Comparison of ENCODE assay signal across 8 cellular contexts in the genomic region with DNA sequence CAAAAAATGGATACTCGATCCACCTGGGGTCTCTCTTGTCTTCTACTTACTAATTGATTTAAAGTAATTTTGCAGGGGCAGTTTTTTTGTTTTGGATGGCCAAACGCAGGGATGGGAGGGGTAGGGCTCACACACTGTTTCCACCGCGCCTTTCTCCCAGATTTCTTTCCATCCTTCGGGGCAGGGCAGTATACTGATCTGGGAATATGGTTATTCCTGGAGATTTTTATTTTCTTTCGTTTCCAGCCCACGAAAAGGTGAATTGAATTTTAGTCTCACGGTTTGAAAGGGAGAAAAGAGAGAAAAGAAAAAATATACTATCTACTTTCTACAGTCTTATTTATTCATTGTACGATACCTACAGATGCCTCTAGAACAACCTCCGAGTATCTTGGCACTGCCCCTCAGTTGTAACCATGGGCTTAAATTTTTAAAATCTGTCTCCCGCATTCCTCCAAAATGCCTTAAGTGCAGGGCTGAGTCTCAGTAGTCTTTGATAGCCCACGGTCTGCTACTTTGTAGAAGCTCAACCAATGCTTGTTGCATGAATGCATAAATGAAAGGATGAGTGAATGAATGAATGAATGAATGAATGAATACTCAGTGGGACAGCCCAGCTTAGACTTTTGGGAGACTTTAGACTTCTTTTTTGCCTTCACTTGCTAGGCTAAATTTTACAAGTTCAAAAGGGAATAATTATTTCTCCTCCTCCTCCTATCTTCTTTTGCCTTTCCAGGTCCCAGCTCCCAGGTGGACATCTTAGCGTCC. TPM values are rescaled to one million over a fixed set of nuclear protein-coding genes. Genes with fewer than 3 reads are reported as not detected.
A peak's percentile ranks its signal among the peaks of the same experiment; 100 is the strongest.
DNase-seq lines count a peak whose midpoint lies in the region; ATAC-seq, FAIRE-seq and TF ChIP-seq lines count a peak whose summit lies in the region.

No MANE protein-coding gene starts in this region.

- CTCF ChIA-PET in AG04449 (lab: Yijun Ruan, JAX) = interaction anchor here (0.7 to 1.3 kb wide), 3 partner anchors 9 to 104 kb away, joined by 3 read pairs; no protein-coding TSS in a partner anchor
- CTCF ChIA-PET in HEK293 (lab: Yijun Ruan, JAX) = interaction anchor here (1.0 kb wide), 1 partner anchor 75 kb away, joined by 4 read pairs; no protein-coding TSS in a partner anchor
- CTCF ChIA-PET in GM12878 (lab: Yijun Ruan, JAX) = interaction anchor here (1.0 to 3.4 kb wide), 4 partner anchors 19 to 104 kb away, joined by 3 to 18 read pairs (median 5); partner anchors contain the start of gene TRIM27

- no peak overlapping the region for H2BK5ac ChIP-seq in mesendoderm (ENCODE audit: low read length)

- H2BK15ac ChIP-seq in mesendoderm (replicated peaks; ENCODE audit: low read depth) = no peak overlapping the region

- no peak for TF ChIP-seq CTCF in AG04449 (IDR thresholded peaks at IDR 0.05; ENCODE audit: insufficient read depth, low read length, missing control alignments)
- no peak for TF ChIP-seq CTCF in HEK293 (tag by site-specific recombination; IDR thresholded peaks at IDR 0.05)
- TF ChIP-seq CTCF in GM12878 (IDR thresholded peaks at IDR 0.05 in 2 of 3, conservative IDR thresholded peaks at IDR 0.05 in 1 of 3; ENCODE audit: control insufficient read depth in 2 of 3, extremely low read depth in 1 of 3, insufficient read depth in 1 of 3, low read depth in 3 of 3, low read length in 3 of 3) = no peak

- in situ Hi-C loops in GM12878 (cut with MboI) = loop anchor here (5.0 kb wide), 2 partner anchors 40 to 105 kb away; no protein-coding TSS in a partner anchor

- ATAC-seq in GM12878 = no peak

- no peak for TF ChIP-seq EP300 in GM12878 (IDR thresholded peaks at IDR 0.05; ENCODE audit: borderline replicate concordance in 1 of 2, control insufficient read depth in 1 of 2, low read depth in 2 of 2, low read length in 2 of 2)

- H3K9me3 ChIP-seq in HEK293 (ENCODE audit: control insufficient read depth, insufficient read depth, low read depth, low read length) (no peaks in the 10 kb centered on the region), GM12878 (replicated peaks; ENCODE audit: control insufficient read depth, insufficient read depth, low read length) (no peaks in the 10 kb centered on the region), small intestine (ENCODE audit: control insufficient read depth, low read depth) (no peaks in the 10 kb centered on the region)

- H3K56ac ChIP-seq in mesendoderm (ENCODE audit: low read length) = no peak overlapping the region

- H3K27me3 ChIP-seq in GM12878 (replicated peaks in 1 of 2; ENCODE audit: control insufficient read depth in 2 of 2, insufficient read depth in 2 of 2, low read length in 1 of 2) (no peaks in the 10 kb centered on the region), mesendoderm (ENCODE audit: insufficient read depth, low read length, poor library complexity) (no peaks in the 10 kb centered on the region), small intestine (ENCODE audit: control insufficient read depth in 2 of 2, insufficient read depth in 2 of 2, low read length in 2 of 2) (no peaks in the 10 kb centered on the region)

- no peaks in the 10 kb centered on the region for H4K20me1 ChIP-seq in GM12878 (ENCODE audit: control insufficient read depth, insufficient read depth)

- H3K4me2 ChIP-seq in GM12878 (ENCODE audit: control insufficient read depth, insufficient read depth) = peak overlapping the region; percentile 98
- peak overlapping the region; percentile 42 for H3K4me2 ChIP-seq in mesendoderm (ENCODE audit: low read length)

- no peak overlapping the region for H4K5ac ChIP-seq in mesendoderm (ENCODE audit: low read length)

- H3K23ac ChIP-seq in mesendoderm (ENCODE audit: low read length) = no peak overlapping the region

- H3K4me1 ChIP-seq in HEK293 (ENCODE audit: control insufficient read depth, insufficient read depth, low read length) (no peaks in the 10 kb centered on the region), GM12878 (ENCODE audit: control insufficient read depth, insufficient read depth, low read length) (no peaks in the 10 kb centered on the region; the same call in 1 of the 2 replicates), mesendoderm (ENCODE audit: control insufficient read depth, low read depth, low read length) (no peaks in the 10 kb centered on the region), small intestine (ENCODE audit: control insufficient read depth in 2 of 2, insufficient read depth in 1 of 2, low read depth in 1 of 2, low read length in 1 of 2) (no peaks in the 10 kb centered on the region)

- no peak for FAIRE-seq in GM12878 (lab: Jason Lieb, UNC)
- FAIRE-seq in small intestine (lab: Jason Lieb, UNC) = no peak

- RAD21 ChIA-PET in GM12878 (lab: Charles Lee; ENCODE audit: unreplicated experiment) = interaction anchor here (1.0 to 2.3 kb wide), 2 partner anchors 18 to 60 kb away, joined by 3 to 12 read pairs; partner anchors contain the start of gene TRIM27

- no peaks in the 10 kb centered on the region for H3K36me3 ChIP-seq in HEK293 (ENCODE audit: control insufficient read depth in 2 of 2, insufficient read depth in 1 of 2, low read length in 2 of 2)
- H3K36me3 ChIP-seq in GM12878 (ENCODE audit: control insufficient read depth in 2 of 2, insufficient read depth in 2 of 2, low read length in 1 of 2) = no peaks in the 10 kb centered on the region
- no peaks in the 10 kb centered on the region for H3K36me3 ChIP-seq in mesendoderm (ENCODE audit: control insufficient read depth, insufficient read depth, low read length)
- no peaks in the 10 kb centered on the region for H3K36me3 ChIP-seq in small intestine (ENCODE audit: control insufficient read depth in 2 of 2, insufficient read depth in 2 of 2, low read length in 2 of 2)

- peak overlapping the region; percentile 25 for H2AFZ ChIP-seq in GM12878 (ENCODE audit: control insufficient read depth, low read depth, low read length)

- H3K4ac ChIP-seq in mesendoderm (ENCODE audit: low read depth, low read length) = no peak overlapping the region

- H3K79me2 ChIP-seq in GM12878 (ENCODE audit: control insufficient read depth, insufficient read depth, low read length) (no peaks in the 10 kb centered on the region), mesendoderm (ENCODE audit: control insufficient read depth, insufficient read depth, low read length) (no peaks in the 10 kb centered on the region)

- H2AK5ac ChIP-seq in mesendoderm (ENCODE audit: low read length) = no peak overlapping the region

- H4K8ac ChIP-seq in mesendoderm (ENCODE audit: low read depth, low read length) = no peak overlapping the region

- H3K27ac ChIP-seq in HEK293 (ENCODE audit: extremely low read depth, low read depth, low read length) (no peak overlapping the region), GM12878 (ENCODE audit: control insufficient read depth, insufficient read depth) (no peak overlapping the region), mesendoderm (ENCODE audit: low read depth, low read length) (no peak overlapping the region), small intestine (ENCODE audit: low read depth in 1 of 2, low read length in 1 of 2) (peak overlapping the region in 1 of 2 donors; percentile 93)

- DNase-seq in AG04449 (ENCODE audit: low read depth, low spot score) (no peak), GM12878 (ENCODE audit: low read depth, low spot score) (no peak), mesendoderm (no peak), small intestine (no peak), NCI-H187 (lab: John Stamatoyannopoulos, UW) (no peak), NCI-H2227 treated with DMSO at 0.1 percent for 48 hours (lab: John Stamatoyannopoulos, UW) (no peak)
- DNase-seq in central memory CD4-positive, alpha-beta T cell = no peak

- no peak for TF ChIP-seq RAD21 in GM12878 (IDR thresholded peaks at IDR 0.05; ENCODE audit: insufficient read depth, low read depth, low read length)

- H3K4me3 ChIP-seq in AG04449 (ENCODE audit: low read depth, low read length) (peak overlapping the region; percentile 74), HEK293 (ENCODE audit: low read depth, low read length) (peak overlapping the region; percentile 77), GM12878 (peak overlapping the region; percentile 77; the same call in 1 of the 2 replicates), mesendoderm (ENCODE audit: low read length) (peak overlapping the region; percentile 12), small intestine (ENCODE audit: low read depth in 1 of 2, low read length in 2 of 2) (peak overlapping the region in 1 of 2 donors; percentile 57)

- no peak overlapping the region for H2BK120ac ChIP-seq in mesendoderm (ENCODE audit: low read depth, low read length)

- POLR2A ChIA-PET in AG04449 (lab: Yijun Ruan, JAX) = no interaction called here
- POLR2A ChIA-PET in HEK293 (lab: Yijun Ruan, JAX) = interaction anchor here (0.6 to 2.9 kb wide), 6 partner anchors 11 to 157 kb away, joined by 3 to 7 read pairs (median 5); partner anchors contain the start of gene TRIM27
- POLR2A ChIA-PET in GM12878 (lab: Charles Lee) = interaction anchor here (1.1 kb wide), 1 partner anchor 19 kb away, joined by 3 read pairs; no protein-coding TSS in a partner anchor

- H3K9ac ChIP-seq in GM12878 (ENCODE audit: control insufficient read depth, insufficient read depth, low read length) (peak overlapping the region; percentile 76), mesendoderm (ENCODE audit: low read length) (no peak overlapping the region)

- intact Hi-C loops in GM12878 (cut with micrococcal nuclease; ENCODE audit: unreplicated experiment) = loop anchor here (1.0 to 10.0 kb wide), 9 partner anchors 19 to 727 kb away; partner anchors contain the start of genes TRIM27 and ZSCAN12

- no peak overlapping the region for H3K18ac ChIP-seq in mesendoderm (ENCODE audit: low read length)

- 6% methylated on average over 13 of the region's 13 CpGs for WGBS in GM12878 (ENCODE audit: insufficient coverage, insufficient replicate concordance, low lambda C conversion rate, missing lambda C conversion rate)
- no CpG with 5 or more reads among the region's 13 CpGs for WGBS in mesendoderm (ENCODE audit: extremely low coverage, insufficient coverage, low lambda C conversion rate)
- 9 to 11% (median 10%) methylated on average over 13 of the region's 13 CpGs for WGBS in small intestine, 3 donors

- SMC1A ChIA-PET in GM12878 (lab: Charles Lee; ENCODE audit: uncharacterized antibody, unreplicated experiment) = interaction anchor here (1.1 to 3.2 kb wide), 3 partner anchors 10 to 104 kb away, joined by 3 to 12 read pairs (median 3); no protein-coding TSS in a partner anchor

- no peaks in the 10 kb centered on the region for H3K79me1 ChIP-seq in mesendoderm (ENCODE audit: low read length)

- TF ChIP-seq POLR2A in GM12878 (IDR thresholded peaks at IDR 0.05; ENCODE audit: low read depth, low read length) = no peak

- no TSS peak for BruUV-seq in GM12878 (replicated peaks; lab: Mats Ljungman, UMichigan)

RNA-seq across cellular contexts. Expression of gene TRIM27, which starts 18.1 kb away (rescaled TPM):
- total RNA-seq in GM12878 (2013; cell fraction: nucleolus; rRNA removed) = 133 and 137 TPM in 2 replicates
- 68.8 and 72.2 TPM in 2 replicates for total RNA-seq in GM12878 (2014; rRNA removed)
- 60.2 and 63.7 TPM in 2 replicates for total RNA-seq in GM12878 (2014; rRNA removed; fragmentation: Illumina TruSeq; extraction: Trizol)
- total RNA-seq in GM12878 (2021) = 53.6 and 55.6 TPM in 2 replicates
- polyA plus RNA-seq in GM12878 (2011; ENCODE audit: low read depth) = 27.2 TPM
- polyA plus RNA-seq in GM12878 (2011; rRNA removed) = 66.3 and 74.7 TPM in 2 replicates
- polyA plus RNA-seq in GM12878 (2011; cell fraction: cytosol; rRNA removed) = 58.3 and 67.5 TPM in 2 replicates
- polyA plus RNA-seq in GM12878 (2011; cell fraction: nucleus; rRNA removed) = 82.3 and 106 TPM in 2 replicates
- 24.9 and 32.2 TPM in 2 replicates for polyA plus RNA-seq in GM12878 (2012)
- 47.5 and 52.6 TPM in 2 replicates for polyA plus RNA-seq in GM12878 (2014; fragmentation: Illumina TruSeq; extraction: Trizol)
- polyA plus RNA-seq in GM12878 (2014; fragmentation: Nextera tagmentation; extraction: Ambion mirVana) = 10 to 100 TPM; 18.5 to 27.9 TPM
- polyA plus RNA-seq in GM12878 (2014; rRNA removed) = 51.4 and 56.9 TPM in 2 replicates
- polyA plus RNA-seq in GM12878 (2016; fragmentation: Nextera tagmentation; extraction: Ambion mirVana) = 10 to 100 TPM; 59.1 to 63.8 TPM
- 81.9 and 93.1 TPM in 2 replicates for polyA minus RNA-seq in GM12878 (2011; rRNA and poly(A)+ RNA removed)
- polyA minus RNA-seq in GM12878 (2011; cell fraction: cytosol; rRNA and poly(A)+ RNA removed) = 19.5 and 34.5 TPM in 2 replicates
- polyA minus RNA-seq in GM12878 (2011; cell fraction: nucleus; rRNA and poly(A)+ RNA removed) = 40.5 and 72.7 TPM in 2 replicates
- polyA plus RNA-seq in mesendoderm (2013, experiment 1 of 2) = 43.4 TPM
- 43.6 TPM for polyA plus RNA-seq in mesendoderm (2013, experiment 2 of 2)
- 10 to 100 TPM; 30.5 to 42.0 (median 31.3) TPM for polyA plus RNA-seq in small intestine
